1 cellular context compared by ENCODE assay signal in the genomic region with DNA sequence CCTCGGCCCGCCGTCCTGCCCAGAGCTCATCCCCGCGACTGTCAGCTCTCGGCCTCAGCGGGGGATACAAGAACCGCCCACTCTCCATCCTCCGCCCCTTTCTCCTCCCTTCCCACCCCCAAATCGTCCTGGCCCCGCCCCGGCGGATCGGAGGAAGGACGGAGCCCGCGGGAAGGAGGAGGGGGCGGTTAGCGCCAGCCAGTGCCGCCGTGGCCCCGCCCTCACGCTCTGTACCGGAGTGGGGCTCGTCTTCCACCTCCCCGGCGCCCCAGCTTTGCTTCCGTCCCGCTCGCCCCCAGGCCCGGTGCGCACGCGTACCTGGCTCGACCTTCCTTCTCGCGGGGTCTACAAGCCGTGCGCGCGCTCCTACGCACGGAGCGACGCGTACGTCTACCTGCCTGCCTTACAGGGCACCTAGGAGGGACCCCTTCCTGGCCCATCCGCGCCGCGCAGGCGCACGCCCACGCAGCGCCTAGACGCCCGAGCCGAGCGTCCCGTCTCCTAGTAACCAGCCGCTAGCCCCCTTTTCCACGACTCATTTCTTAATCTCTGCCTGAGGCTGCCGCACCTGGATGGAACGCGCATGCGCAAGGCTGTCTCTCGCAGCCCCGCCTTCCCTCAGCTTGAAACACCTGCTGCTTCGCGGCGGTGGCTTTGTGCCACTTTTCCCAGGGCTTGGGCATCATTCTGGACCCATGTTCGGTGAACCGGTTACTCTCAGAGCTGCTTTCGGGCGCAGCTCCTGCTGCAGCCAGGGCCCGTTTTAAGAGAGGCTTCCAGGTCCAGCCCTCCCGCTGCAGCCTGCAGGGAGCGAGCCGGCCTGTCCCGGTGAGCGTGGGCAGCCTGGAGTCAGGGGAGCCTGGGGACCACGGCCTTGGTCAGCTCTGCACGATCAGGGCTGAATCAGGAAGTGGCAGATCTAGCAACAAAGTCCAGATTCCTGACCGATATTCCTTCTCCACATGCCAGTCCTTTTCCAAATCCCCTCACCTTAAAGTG.
TF ChIP-seq lines count a peak whose summit lies in the region.

A gene with protein sequence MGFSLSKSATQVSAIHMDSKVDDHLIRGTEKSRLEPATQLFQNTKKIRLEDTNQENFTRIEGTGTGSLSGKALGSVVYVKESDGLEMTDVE (plus strand): TSS at position 598 of the 999 bp plus-strand sequence. CDS start 8,852 bp downstream, outside the sequence.

TF ChIP-seq in K562, 482 proteins besides CTCF, POLR2A, EP300 and RAD21 (continued from another document and continues in another):
- TF ChIP-seq, protein P1, sequence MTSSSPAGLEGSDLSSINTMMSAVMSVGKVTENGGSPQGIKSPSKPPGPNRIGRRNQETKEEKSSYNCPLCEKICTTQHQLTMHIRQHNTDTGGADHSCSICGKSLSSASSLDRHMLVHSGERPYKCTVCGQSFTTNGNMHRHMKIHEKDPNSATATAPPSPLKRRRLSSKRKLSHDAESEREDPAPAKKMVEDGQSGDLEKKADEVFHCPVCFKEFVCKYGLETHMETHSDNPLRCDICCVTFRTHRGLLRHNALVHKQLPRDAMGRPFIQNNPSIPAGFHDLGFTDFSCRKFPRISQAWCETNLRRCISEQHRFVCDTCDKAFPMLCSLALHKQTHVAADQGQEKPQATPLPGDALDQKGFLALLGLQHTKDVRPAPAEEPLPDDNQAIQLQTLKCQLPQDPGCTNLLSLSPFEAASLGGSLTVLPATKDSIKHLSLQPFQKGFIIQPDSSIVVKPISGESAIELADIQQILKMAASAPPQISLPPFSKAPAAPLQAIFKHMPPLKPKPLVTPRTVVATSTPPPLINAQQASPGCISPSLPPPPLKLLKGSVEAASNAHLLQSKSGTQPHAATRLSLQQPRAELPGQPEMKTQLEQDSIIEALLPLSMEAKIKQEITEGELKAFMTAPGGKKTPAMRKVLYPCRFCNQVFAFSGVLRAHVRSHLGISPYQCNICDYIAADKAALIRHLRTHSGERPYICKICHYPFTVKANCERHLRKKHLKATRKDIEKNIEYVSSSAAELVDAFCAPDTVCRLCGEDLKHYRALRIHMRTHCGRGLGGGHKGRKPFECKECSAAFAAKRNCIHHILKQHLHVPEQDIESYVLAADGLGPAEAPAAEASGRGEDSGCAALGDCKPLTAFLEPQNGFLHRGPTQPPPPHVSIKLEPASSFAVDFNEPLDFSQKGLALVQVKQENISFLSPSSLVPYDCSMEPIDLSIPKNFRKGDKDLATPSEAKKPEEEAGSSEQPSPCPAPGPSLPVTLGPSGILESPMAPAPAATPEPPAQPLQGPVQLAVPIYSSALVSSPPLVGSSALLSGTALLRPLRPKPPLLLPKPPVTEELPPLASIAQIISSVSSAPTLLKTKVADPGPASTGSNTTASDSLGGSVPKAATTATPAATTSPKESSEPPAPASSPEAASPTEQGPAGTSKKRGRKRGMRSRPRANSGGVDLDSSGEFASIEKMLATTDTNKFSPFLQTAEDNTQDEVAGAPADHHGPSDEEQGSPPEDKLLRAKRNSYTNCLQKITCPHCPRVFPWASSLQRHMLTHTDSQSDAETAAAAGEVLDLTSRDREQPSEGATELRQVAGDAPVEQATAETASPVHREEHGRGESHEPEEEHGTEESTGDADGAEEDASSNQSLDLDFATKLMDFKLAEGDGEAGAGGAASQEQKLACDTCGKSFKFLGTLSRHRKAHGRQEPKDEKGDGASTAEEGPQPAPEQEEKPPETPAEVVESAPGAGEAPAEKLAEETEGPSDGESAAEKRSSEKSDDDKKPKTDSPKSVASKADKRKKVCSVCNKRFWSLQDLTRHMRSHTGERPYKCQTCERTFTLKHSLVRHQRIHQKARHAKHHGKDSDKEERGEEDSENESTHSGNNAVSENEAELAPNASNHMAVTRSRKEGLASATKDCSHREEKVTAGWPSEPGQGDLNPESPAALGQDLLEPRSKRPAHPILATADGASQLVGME (CRISPR knock-in tag; IDR thresholded peaks at IDR 0.05), result 0 out of 2 replicates have a peak, but pooled peaks have one; percentile 62
- TF ChIP-seq HNRNPK (IDR thresholded peaks at IDR 0.05; ENCODE audit: low read depth, low read length, poor library complexity, severe bottlenecking) (peak; percentile 18), CSDE1 (IDR thresholded peaks at IDR 0.05) (no peak), TAL1 (IDR thresholded peaks at IDR 0.05) (no peak), MTA3 (IDR thresholded peaks at IDR 0.05; ENCODE audit: borderline replicate concordance) (no peak; the same call in 1 of the 2 replicates), ZNF583 (CRISPR knock-in tag; IDR thresholded peaks at IDR 0.05) (peak; percentile 16; the same call in 1 of the 2 replicates), KAT7 (CRISPR knock-in tag; IDR thresholded peaks at IDR 0.05; ENCODE audit: borderline replicate concordance) (no peak), ATF7 (IDR thresholded peaks at IDR 0.05) (peak; percentile 45; the same call in 1 of the 2 replicates), JUN (IDR thresholded peaks at IDR 0.05; ENCODE audit: borderline replicate concordance, low read depth, low read length) (no peak), JUN (CRISPR knock-in tag; IDR thresholded peaks at IDR 0.05; ENCODE audit: borderline replicate concordance) (0 out of 2 replicates have a peak, but pooled peaks have one; percentile 13), ZNF668 (CRISPR knock-in tag; IDR thresholded peaks at IDR 0.05) (no peak), RFX1 (IDR thresholded peaks at IDR 0.05) (peak; percentile 83), ATF1 (CRISPR knock-in tag; IDR thresholded peaks at IDR 0.05) (no peak), ATF1 (tag; IDR thresholded peaks at IDR 0.05) (peak; percentile 27; the same call in 1 of the 2 replicates), HNRNPLL (IDR thresholded peaks at IDR 0.05; ENCODE audit: low read depth, low read length, poor library complexity, severe bottlenecking) (no peak), NRF1 (conservative IDR thresholded peaks at IDR 0.05 in 1 of 2, IDR thresholded peaks at IDR 0.05 in 1 of 2) (peak; percentile 96 to 97), ZNF232 (CRISPR knock-in tag; IDR thresholded peaks at IDR 0.05) (no peak), EGR1 (conservative IDR thresholded peaks at IDR 0.05) (peak; percentile 92)
- TF ChIP-seq, protein P2, sequence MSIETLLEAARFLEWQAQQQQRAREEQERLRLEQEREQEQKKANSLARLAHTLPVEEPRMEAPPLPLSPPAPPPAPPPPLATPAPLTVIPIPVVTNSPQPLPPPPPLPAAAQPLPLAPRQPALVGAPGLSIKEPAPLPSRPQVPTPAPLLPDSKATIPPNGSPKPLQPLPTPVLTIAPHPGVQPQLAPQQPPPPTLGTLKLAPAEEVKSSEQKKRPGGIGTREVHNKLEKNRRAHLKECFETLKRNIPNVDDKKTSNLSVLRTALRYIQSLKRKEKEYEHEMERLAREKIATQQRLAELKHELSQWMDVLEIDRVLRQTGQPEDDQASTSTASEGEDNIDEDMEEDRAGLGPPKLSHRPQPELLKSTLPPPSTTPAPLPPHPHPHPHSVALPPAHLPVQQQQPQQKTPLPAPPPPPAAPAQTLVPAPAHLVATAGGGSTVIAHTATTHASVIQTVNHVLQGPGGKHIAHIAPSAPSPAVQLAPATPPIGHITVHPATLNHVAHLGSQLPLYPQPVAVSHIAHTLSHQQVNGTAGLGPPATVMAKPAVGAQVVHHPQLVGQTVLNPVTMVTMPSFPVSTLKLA (conservative IDR thresholded peaks at IDR 0.05), result peak in 1 of 2 experiments; percentile 46; a peak in 2 of 4 replicates
- TF ChIP-seq, protein P3, sequence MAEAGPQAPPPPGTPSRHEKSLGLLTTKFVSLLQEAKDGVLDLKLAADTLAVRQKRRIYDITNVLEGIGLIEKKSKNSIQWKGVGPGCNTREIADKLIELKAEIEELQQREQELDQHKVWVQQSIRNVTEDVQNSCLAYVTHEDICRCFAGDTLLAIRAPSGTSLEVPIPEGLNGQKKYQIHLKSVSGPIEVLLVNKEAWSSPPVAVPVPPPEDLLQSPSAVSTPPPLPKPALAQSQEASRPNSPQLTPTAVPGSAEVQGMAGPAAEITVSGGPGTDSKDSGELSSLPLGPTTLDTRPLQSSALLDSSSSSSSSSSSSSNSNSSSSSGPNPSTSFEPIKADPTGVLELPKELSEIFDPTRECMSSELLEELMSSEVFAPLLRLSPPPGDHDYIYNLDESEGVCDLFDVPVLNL (CRISPR knock-in tag; IDR thresholded peaks at IDR 0.05; ENCODE audit: low read depth), result 0 out of 2 replicates have a peak, but pooled peaks have one; percentile 44
- TF ChIP-seq, protein P4, sequence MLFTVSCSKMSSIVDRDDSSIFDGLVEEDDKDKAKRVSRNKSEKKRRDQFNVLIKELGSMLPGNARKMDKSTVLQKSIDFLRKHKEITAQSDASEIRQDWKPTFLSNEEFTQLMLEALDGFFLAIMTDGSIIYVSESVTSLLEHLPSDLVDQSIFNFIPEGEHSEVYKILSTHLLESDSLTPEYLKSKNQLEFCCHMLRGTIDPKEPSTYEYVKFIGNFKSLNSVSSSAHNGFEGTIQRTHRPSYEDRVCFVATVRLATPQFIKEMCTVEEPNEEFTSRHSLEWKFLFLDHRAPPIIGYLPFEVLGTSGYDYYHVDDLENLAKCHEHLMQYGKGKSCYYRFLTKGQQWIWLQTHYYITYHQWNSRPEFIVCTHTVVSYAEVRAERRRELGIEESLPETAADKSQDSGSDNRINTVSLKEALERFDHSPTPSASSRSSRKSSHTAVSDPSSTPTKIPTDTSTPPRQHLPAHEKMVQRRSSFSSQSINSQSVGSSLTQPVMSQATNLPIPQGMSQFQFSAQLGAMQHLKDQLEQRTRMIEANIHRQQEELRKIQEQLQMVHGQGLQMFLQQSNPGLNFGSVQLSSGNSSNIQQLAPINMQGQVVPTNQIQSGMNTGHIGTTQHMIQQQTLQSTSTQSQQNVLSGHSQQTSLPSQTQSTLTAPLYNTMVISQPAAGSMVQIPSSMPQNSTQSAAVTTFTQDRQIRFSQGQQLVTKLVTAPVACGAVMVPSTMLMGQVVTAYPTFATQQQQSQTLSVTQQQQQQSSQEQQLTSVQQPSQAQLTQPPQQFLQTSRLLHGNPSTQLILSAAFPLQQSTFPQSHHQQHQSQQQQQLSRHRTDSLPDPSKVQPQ (CRISPR knock-in tag; IDR thresholded peaks at IDR 0.05; ENCODE audit: borderline replicate concordance), result no peak
- TF ChIP-seq, protein P5, sequence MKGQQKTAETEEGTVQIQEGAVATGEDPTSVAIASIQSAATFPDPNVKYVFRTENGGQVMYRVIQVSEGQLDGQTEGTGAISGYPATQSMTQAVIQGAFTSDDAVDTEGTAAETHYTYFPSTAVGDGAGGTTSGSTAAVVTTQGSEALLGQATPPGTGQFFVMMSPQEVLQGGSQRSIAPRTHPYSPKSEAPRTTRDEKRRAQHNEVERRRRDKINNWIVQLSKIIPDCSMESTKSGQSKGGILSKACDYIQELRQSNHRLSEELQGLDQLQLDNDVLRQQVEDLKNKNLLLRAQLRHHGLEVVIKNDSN (CRISPR knock-in tag; IDR thresholded peaks at IDR 0.05), result 0 out of 2 replicates have a peak, but pooled peaks have one; percentile 11
- TF ChIP-seq, protein P6, sequence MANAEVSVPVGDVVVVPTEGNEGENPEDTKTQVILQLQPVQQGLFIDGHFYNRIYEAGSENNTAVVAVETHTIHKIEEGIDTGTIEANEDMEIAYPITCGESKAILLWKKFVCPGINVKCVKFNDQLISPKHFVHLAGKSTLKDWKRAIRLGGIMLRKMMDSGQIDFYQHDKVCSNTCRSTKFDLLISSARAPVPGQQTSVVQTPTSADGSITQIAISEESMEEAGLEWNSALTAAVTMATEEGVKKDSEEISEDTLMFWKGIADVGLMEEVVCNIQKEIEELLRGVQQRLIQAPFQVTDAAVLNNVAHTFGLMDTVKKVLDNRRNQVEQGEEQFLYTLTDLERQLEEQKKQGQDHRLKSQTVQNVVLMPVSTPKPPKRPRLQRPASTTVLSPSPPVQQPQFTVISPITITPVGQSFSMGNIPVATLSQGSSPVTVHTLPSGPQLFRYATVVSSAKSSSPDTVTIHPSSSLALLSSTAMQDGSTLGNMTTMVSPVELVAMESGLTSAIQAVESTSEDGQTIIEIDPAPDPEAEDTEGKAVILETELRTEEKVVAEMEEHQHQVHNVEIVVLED (CRISPR knock-in tag; IDR thresholded peaks at IDR 0.05), result peak; percentile 49; the same call in 1 of the 2 replicates
- TF ChIP-seq, protein P7, sequence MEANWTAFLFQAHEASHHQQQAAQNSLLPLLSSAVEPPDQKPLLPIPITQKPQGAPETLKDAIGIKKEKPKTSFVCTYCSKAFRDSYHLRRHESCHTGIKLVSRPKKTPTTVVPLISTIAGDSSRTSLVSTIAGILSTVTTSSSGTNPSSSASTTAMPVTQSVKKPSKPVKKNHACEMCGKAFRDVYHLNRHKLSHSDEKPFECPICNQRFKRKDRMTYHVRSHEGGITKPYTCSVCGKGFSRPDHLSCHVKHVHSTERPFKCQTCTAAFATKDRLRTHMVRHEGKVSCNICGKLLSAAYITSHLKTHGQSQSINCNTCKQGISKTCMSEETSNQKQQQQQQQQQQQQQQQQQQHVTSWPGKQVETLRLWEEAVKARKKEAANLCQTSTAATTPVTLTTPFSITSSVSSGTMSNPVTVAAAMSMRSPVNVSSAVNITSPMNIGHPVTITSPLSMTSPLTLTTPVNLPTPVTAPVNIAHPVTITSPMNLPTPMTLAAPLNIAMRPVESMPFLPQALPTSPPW (CRISPR knock-in tag; IDR thresholded peaks at IDR 0.05), result peak; percentile 82
- TF ChIP-seq, protein P8, sequence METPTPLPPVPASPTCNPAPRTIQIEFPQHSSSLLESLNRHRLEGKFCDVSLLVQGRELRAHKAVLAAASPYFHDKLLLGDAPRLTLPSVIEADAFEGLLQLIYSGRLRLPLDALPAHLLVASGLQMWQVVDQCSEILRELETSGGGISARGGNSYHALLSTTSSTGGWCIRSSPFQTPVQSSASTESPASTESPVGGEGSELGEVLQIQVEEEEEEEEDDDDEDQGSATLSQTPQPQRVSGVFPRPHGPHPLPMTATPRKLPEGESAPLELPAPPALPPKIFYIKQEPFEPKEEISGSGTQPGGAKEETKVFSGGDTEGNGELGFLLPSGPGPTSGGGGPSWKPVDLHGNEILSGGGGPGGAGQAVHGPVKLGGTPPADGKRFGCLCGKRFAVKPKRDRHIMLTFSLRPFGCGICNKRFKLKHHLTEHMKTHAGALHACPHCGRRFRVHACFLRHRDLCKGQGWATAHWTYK (CRISPR knock-in tag; IDR thresholded peaks at IDR 0.05), result peak; percentile 80; the same call in 1 of the 2 replicates
- TF ChIP-seq, protein P9, sequence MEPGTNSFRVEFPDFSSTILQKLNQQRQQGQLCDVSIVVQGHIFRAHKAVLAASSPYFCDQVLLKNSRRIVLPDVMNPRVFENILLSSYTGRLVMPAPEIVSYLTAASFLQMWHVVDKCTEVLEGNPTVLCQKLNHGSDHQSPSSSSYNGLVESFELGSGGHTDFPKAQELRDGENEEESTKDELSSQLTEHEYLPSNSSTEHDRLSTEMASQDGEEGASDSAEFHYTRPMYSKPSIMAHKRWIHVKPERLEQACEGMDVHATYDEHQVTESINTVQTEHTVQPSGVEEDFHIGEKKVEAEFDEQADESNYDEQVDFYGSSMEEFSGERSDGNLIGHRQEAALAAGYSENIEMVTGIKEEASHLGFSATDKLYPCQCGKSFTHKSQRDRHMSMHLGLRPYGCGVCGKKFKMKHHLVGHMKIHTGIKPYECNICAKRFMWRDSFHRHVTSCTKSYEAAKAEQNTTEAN (CRISPR knock-in tag; IDR thresholded peaks at IDR 0.05), result no peak
- TF ChIP-seq, protein P10, sequence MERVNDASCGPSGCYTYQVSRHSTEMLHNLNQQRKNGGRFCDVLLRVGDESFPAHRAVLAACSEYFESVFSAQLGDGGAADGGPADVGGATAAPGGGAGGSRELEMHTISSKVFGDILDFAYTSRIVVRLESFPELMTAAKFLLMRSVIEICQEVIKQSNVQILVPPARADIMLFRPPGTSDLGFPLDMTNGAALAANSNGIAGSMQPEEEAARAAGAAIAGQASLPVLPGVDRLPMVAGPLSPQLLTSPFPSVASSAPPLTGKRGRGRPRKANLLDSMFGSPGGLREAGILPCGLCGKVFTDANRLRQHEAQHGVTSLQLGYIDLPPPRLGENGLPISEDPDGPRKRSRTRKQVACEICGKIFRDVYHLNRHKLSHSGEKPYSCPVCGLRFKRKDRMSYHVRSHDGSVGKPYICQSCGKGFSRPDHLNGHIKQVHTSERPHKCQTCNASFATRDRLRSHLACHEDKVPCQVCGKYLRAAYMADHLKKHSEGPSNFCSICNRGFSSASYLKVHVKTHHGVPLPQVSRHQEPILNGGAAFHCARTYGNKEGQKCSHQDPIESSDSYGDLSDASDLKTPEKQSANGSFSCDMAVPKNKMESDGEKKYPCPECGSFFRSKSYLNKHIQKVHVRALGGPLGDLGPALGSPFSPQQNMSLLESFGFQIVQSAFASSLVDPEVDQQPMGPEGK (CRISPR knock-in tag; IDR thresholded peaks at IDR 0.05; ENCODE audit: borderline replicate concordance), result no peak
